Comparison of ENCODE assay signal across 18 cellular contexts in the genomic region with DNA sequence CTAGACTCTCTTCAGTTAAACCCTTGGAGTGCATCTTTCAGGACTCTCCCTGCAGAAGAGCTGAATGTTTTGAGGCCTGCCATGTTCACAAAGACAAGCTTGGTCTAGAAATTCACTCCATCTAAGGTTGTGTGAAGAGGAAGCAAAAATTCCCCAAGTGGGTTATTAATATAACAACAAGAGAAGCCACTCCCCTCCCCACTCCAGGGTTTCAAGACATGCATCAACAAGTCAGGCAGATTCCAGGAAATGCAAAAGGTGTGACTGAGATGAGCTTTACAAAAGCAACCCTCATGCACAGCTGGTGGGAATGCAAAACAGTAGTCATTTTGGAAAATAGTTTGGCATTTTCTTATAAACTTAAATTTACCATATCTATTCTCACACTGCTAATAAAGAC. TPM values are rescaled to one million over a fixed set of nuclear protein-coding genes. Genes with fewer than 3 reads are reported as not detected.
DNase-seq lines count a peak whose midpoint lies in the region; ATAC-seq and TF ChIP-seq lines count a peak whose summit lies in the region.
"Had no signal": no experiment of that assay in that cellular context is flagged by ENCODE, and none has a peak within 500 bp of the region (broad histone marks: within the 10 kb centered on the region; RNA-seq: fewer than 3 reads in every experiment).

No MANE protein-coding gene starts in this region.

- H3K4me2 ChIP-seq in GM23338 = no peak overlapping the region

- DNase-seq in activated CD4-positive, alpha-beta T cell treated with anti-CD3 and anti-CD28 coated beads for 36 hours = no peak
- DNase-seq in activated CD4-positive, alpha-beta T cell treated with anti-CD3 and anti-CD28 coated beads for 1 hour = no peak
- DNase-seq in GM23338 (ENCODE audit: low spot score) (no peak), left lung (no peak), HAP-1 (ENCODE audit: low spot score in 2 of 2) (no peak), epidermal melanocyte (ENCODE audit: insufficient read length, low spot score) (no peak)
- DNase-seq: activated CD4-positive, CD25-positive, alpha-beta regulatory T cell; central memory CD4-positive, alpha-beta T cell; DMS 273 treated with DMSO at 0.1 percent for 48 hours; GF-D8; Karpas-422; NCI-H1092 treated with DMSO at 0.1 percent for 48 hours; NCI-H2107; SHP77 treated with DMSO at 0.1 percent for 48 hours; trophoblast cell had no signal

- H3K27me3 Mint-ChIP-seq in activated CD4-positive, alpha-beta T cell treated with anti-CD3 and anti-CD28 coated beads for 36 hours = no peaks in the 10 kb centered on the region
- H3K27me3 Mint-ChIP-seq in GM23338 (ENCODE audit: insufficient read depth, low read depth, poor library complexity) = no peaks in the 10 kb centered on the region

- peaks cover 46% of the 10 kb centered on the region for H3K36me3 Mint-ChIP-seq in activated CD4-positive, alpha-beta T cell treated with anti-CD3 and anti-CD28 coated beads for 36 hours (ENCODE audit: low read depth)
- peaks cover 22% of the 10 kb centered on the region for H3K36me3 Mint-ChIP-seq in GM23338 (ENCODE audit: low read depth)

- H3K4me3 ChIP-seq in GM23338 (no peak overlapping the region), left lung (no peak overlapping the region), HAP-1 (no peak overlapping the region)

- intact Hi-C loops in activated CD4-positive, alpha-beta T cell treated with anti-CD3 and anti-CD28 coated beads for 36 hours (cut with DNase I, micrococcal nuclease) = no loop called here
- intact Hi-C loops in left lung (cut with DNase I) = no loop called here

- H3K4me3 Mint-ChIP-seq in activated CD4-positive, alpha-beta T cell treated with anti-CD3 and anti-CD28 coated beads for 36 hours = no peak overlapping the region
- no peak overlapping the region for H3K4me3 Mint-ChIP-seq in GM23338

- H4K20me1 ChIP-seq in GM23338 (replicated peaks; ENCODE audit: insufficient read depth) = no peaks in the 10 kb centered on the region

- in situ Hi-C loops in HAP-1 (cut with MboI; ENCODE audit: low sequenced_read_pairs) = no loop called here

- H3K27me3 ChIP-seq in GM23338 (ENCODE audit: insufficient read depth) (no peaks in the 10 kb centered on the region), left lung (no peaks in the 10 kb centered on the region), HAP-1 (ENCODE audit: low read depth) (no peaks in the 10 kb centered on the region)

- H3K4me1 ChIP-seq in GM23338 (ENCODE audit: insufficient read depth) (no peaks in the 10 kb centered on the region; the same call in 1 of the 2 replicates), left lung (no peaks in the 10 kb centered on the region), HAP-1 (0 out of 2 replicates have a peak, but pooled peaks cover 4% of the 10 kb centered on the region)

- peak overlapping the region; percentile 38 for H3K27ac Mint-ChIP-seq in activated CD4-positive, alpha-beta T cell treated with anti-CD3 and anti-CD28 coated beads for 36 hours
- peak overlapping the region; percentile 72; the same call in 1 of the 2 replicates for H3K27ac Mint-ChIP-seq in GM23338

- H3K4me1 Mint-ChIP-seq in activated CD4-positive, alpha-beta T cell treated with anti-CD3 and anti-CD28 coated beads for 36 hours = peaks cover 47% of the 10 kb centered on the region
- H3K4me1 Mint-ChIP-seq in GM23338 = peaks cover 11% of the 10 kb centered on the region; the same call in 2 of the 3 replicates

- no peaks in the 10 kb centered on the region for H3K79me2 ChIP-seq in GM23338 (replicated peaks; ENCODE audit: insufficient read depth)

- POLR2A ChIA-PET in activated CD4-positive, alpha-beta T cell treated with anti-CD3 and anti-CD28 coated beads for 36 hours (lab: Charles Lee) = no interaction called here

- 0 out of 2 replicates have a peak, but pooled peaks cover 6% of the 10 kb centered on the region for H3K9me2 ChIP-seq in GM23338 (ENCODE audit: insufficient read depth)

- H3K9me3 ChIP-seq in left lung = no peaks in the 10 kb centered on the region
- H3K9me3 ChIP-seq in HAP-1 = no peaks in the 10 kb centered on the region

- no peak for ATAC-seq in activated CD4-positive, alpha-beta T cell treated with anti-CD3 and anti-CD28 coated beads for 36 hours
- ATAC-seq in GM23338 (no peak), left lung (peak; percentile 45), GM18907 (IDR thresholded peaks at IDR 0.05; ENCODE audit: unreplicated experiment) (no peak)

- no peaks in the 10 kb centered on the region for H3K9me3 Mint-ChIP-seq in activated CD4-positive, alpha-beta T cell treated with anti-CD3 and anti-CD28 coated beads for 36 hours (ENCODE audit: low read depth)
- no peaks in the 10 kb centered on the region for H3K9me3 Mint-ChIP-seq in GM23338

- H3K36me3 ChIP-seq in GM23338 (ENCODE audit: insufficient read depth) (peaks cover 12% of the 10 kb centered on the region; the same call in 1 of the 2 replicates), left lung (peaks cover 0 to 29% of the 10 kb centered on the region in 2 donors), HAP-1 (replicated peaks) (peaks cover 9% of the 10 kb centered on the region)

- H2AFZ ChIP-seq in GM23338 = no peak overlapping the region

- CTCF ChIA-PET in activated CD4-positive, alpha-beta T cell treated with anti-CD3 and anti-CD28 coated beads for 36 hours (lab: Charles Lee) = no interaction called here

- no peak overlapping the region for H3K27ac ChIP-seq in GM23338 (ENCODE audit: low read depth)
- peak overlapping the region; percentile 31 for H3K27ac ChIP-seq in adipose tissue (ENCODE audit: low read depth, low read length)
- H3K27ac ChIP-seq in left lung = no peak overlapping the region
- H3K27ac ChIP-seq: C4-2B had no signal

- TF ChIP-seq CTCF in GM23338 (conservative IDR thresholded peaks at IDR 0.05; ENCODE audit: low read depth in 2 of 2) = no peak
- no peak for TF ChIP-seq CTCF in left lung (IDR thresholded peaks at IDR 0.05)

- no peaks in the 10 kb centered on the region for H3F3A ChIP-seq in GM23338 (replicated peaks; ENCODE audit: low read depth)

TF ChIP-seq in GM23338, 12 proteins besides CTCF, POLR2A, EP300 and RAD21 (continues in another document):
- TF ChIP-seq POLR2AphosphoS5 (IDR thresholded peaks at IDR 0.05; ENCODE audit: low read depth) (no peak), ZNF331 (CRISPR knock-in tag; IDR thresholded peaks at IDR 0.05; ENCODE audit: low read depth) (no peak), ZNF114 (CRISPR knock-in tag; IDR thresholded peaks at IDR 0.05) (no peak), STAT1 (IDR thresholded peaks at IDR 0.05; ENCODE audit: unreplicated experiment) (no peak), EZH2phosphoT487 (IDR thresholded peaks at IDR 0.05; ENCODE audit: unreplicated experiment) (no peak), EZH2 (IDR thresholded peaks at IDR 0.05; ENCODE audit: low read depth, unreplicated experiment) (no peak), CREB1 (CRISPR knock-in tag; IDR thresholded peaks at IDR 0.05; ENCODE audit: low read depth) (no peak)
- TF ChIP-seq, protein P1, sequence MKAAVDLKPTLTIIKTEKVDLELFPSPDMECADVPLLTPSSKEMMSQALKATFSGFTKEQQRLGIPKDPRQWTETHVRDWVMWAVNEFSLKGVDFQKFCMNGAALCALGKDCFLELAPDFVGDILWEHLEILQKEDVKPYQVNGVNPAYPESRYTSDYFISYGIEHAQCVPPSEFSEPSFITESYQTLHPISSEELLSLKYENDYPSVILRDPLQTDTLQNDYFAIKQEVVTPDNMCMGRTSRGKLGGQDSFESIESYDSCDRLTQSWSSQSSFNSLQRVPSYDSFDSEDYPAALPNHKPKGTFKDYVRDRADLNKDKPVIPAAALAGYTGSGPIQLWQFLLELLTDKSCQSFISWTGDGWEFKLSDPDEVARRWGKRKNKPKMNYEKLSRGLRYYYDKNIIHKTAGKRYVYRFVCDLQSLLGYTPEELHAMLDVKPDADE (IDR thresholded peaks at IDR 0.05) = no peak
- TF ChIP-seq, protein P2, sequence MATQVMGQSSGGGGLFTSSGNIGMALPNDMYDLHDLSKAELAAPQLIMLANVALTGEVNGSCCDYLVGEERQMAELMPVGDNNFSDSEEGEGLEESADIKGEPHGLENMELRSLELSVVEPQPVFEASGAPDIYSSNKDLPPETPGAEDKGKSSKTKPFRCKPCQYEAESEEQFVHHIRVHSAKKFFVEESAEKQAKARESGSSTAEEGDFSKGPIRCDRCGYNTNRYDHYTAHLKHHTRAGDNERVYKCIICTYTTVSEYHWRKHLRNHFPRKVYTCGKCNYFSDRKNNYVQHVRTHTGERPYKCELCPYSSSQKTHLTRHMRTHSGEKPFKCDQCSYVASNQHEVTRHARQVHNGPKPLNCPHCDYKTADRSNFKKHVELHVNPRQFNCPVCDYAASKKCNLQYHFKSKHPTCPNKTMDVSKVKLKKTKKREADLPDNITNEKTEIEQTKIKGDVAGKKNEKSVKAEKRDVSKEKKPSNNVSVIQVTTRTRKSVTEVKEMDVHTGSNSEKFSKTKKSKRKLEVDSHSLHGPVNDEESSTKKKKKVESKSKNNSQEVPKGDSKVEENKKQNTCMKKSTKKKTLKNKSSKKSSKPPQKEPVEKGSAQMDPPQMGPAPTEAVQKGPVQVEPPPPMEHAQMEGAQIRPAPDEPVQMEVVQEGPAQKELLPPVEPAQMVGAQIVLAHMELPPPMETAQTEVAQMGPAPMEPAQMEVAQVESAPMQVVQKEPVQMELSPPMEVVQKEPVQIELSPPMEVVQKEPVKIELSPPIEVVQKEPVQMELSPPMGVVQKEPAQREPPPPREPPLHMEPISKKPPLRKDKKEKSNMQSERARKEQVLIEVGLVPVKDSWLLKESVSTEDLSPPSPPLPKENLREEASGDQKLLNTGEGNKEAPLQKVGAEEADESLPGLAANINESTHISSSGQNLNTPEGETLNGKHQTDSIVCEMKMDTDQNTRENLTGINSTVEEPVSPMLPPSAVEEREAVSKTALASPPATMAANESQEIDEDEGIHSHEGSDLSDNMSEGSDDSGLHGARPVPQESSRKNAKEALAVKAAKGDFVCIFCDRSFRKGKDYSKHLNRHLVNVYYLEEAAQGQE (IDR thresholded peaks at IDR 0.05; ENCODE audit: unreplicated experiment) = no peak

RNA-seq across cellular contexts. Expression of a gene that starts 31.5 kb away (rescaled TPM):
- total RNA-seq in activated CD4-positive, alpha-beta T cell treated with anti-CD3 and anti-CD28 coated beads for 36 hours = 10 to 100 TPM in 1 of 2 experiments, 1 to 10 TPM in 1; 9.3 to 10.3 TPM
- total RNA-seq in GM23338 (2014; rRNA removed; shearing (Covaris generic)) = 15.4 and 16.5 TPM in 2 replicates
- polyA plus RNA-seq in GM23338 (2016; fragmentation: Nextera tagmentation; extraction: Ambion mirVana) (12.7 and 13.0 TPM in 2 replicates), adipose tissue (1 to 10 TPM; 5.5 to 8.2 (median 6.7) TPM)
- 1 to 10 TPM; 9.3 to 9.8 TPM for total RNA-seq in left lung

RNA-seq across cellular contexts. Expression of a gene that starts 40.6 kb away (rescaled TPM):
- 10 to 100 TPM; 34.3 to 35.9 TPM for total RNA-seq in activated CD4-positive, alpha-beta T cell treated with anti-CD3 and anti-CD28 coated beads for 36 hours
- 33.9 and 36.6 TPM in 2 replicates for total RNA-seq in GM23338 (2014; rRNA removed; shearing (Covaris generic))
- 26.2 and 28.7 TPM in 2 replicates for polyA plus RNA-seq in GM23338 (2016; fragmentation: Nextera tagmentation; extraction: Ambion mirVana)
- 10 to 100 TPM; 20.0 to 38.2 (median 37.1) TPM for polyA plus RNA-seq in adipose tissue
- 10 to 100 TPM; 43.7 to 53.6 TPM for total RNA-seq in left lung
